In the genomic region with DNA sequence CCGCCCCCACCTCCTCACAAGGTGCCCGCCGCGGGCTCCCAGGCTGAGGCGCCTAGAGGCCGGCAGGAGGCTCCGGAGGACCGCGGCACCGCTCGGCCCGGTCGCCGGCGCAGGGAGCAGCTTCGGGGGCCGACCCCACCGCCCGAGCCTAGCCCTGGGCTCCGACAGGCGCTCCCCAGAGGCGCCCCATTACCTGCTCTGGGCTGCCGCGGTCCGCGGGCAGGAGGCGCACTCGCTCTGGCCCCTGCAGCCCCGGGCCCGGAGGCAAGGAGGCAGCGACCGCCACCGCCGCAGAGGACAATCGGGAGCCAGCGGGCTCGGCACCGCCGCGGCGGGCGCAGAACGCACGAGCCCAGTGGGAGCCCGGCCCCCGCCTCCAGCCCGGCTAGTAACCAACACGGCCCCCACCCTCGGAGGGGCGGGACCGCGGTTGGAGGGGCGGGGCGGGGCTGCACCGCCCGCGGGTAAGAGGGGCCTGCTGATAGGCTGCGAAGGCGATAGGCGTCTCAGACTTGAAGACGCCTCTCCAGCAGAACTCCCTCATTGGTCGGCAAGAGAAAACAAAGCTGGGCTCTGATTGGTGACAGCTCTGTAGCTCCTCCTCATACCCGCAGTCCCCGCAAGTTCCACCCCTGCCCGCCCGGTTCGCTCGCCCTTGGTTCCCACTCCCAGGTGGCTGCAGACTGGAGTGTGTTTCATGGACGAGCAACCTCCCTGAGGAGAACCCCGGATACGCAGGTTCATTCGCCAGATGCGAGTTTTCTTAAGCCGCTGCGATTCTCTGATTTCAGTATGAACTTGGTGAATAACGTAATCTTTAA, we compare ENCODE assay signal across 8 cellular contexts. TPM values are rescaled to one million over a fixed set of nuclear protein-coding genes. Genes with fewer than 3 reads are reported as not detected.
A peak's percentile ranks its signal among the peaks of the same experiment; 100 is the strongest.
DNase-seq lines count a peak whose midpoint lies in the region; ATAC-seq and TF ChIP-seq lines count a peak whose summit lies in the region.

Gene MPP7 (minus strand): TSS at position 397 of the 821 bp plus-strand sequence. CDS start 64,460 bp downstream, outside the sequence.

- ATAC-seq in natural killer cell, result peak; percentile 88 to 98 (median 88)
- ATAC-seq in stimulated activated naive B cell treated with anti-CD40 and anti-IgM and Interleukin-4, amounts not matched to agents 10 μg/mL and 1 μg/mL and 100 μg/mL, for 72 hours (replicated peaks), result peak; percentile 95 to 96

- TF ChIP-seq CTCF in fibroblast of the aortic adventitia (IDR thresholded peaks at IDR 0.05; ENCODE audit: insufficient read depth, low read length) (peak; percentile 25), natural killer cell (IDR thresholded peaks at IDR 0.05) (peak; percentile 57)

- H3K36me3 ChIP-seq in MG63, result no peaks in the 10 kb centered on the region

- intact Hi-C loops in natural killer cell (cut with micrococcal nuclease), result loop anchor here (1.0 kb wide), 4 partner anchors 31 to 799 kb away; partner anchors contain the start of gene RAB18

- peak within 1 kb of the TSS; percentile 96 for H3K4me3 Mint-ChIP-seq in natural killer cell
- peak within 1 kb of the TSS; percentile 92 to 94 for H3K4me3 Mint-ChIP-seq in stimulated activated naive B cell treated with anti-CD40 and anti-IgM and Interleukin-4, amounts not matched to agents 10 μg/mL and 1 μg/mL and 100 μg/mL, for 72 hours

- H3K4me1 Mint-ChIP-seq in natural killer cell, result peaks cover 26 to 31% of the 10 kb centered on the region in 2 donors
- peaks cover 17 to 26% of the 10 kb centered on the region in 2 donors for H3K4me1 Mint-ChIP-seq in stimulated activated naive B cell treated with anti-CD40 and anti-IgM and Interleukin-4, amounts not matched to agents 10 μg/mL and 1 μg/mL and 100 μg/mL, for 72 hours

- H3K9me3 ChIP-seq in MG63, result no peaks in the 10 kb centered on the region

- H3K27me3 ChIP-seq in MG63, result peaks cover 39% of the 10 kb centered on the region

- H3K4me3 ChIP-seq in MG63 (peak within 1 kb of the TSS; percentile 65), fibroblast of the aortic adventitia (ENCODE audit: low read depth, low read length) (peak within 1 kb of the TSS; percentile 79)

- no peaks in the 10 kb centered on the region for H3K9me3 Mint-ChIP-seq in natural killer cell
- H3K9me3 Mint-ChIP-seq in stimulated activated naive B cell treated with anti-CD40 and anti-IgM and Interleukin-4, amounts not matched to agents 10 μg/mL and 1 μg/mL and 100 μg/mL, for 72 hours, result no peaks in the 10 kb centered on the region

- peaks cover 9% of the 10 kb centered on the region in 2 donors for H3K27me3 Mint-ChIP-seq in natural killer cell (ENCODE audit: low read depth in 2 of 2)
- H3K27me3 Mint-ChIP-seq in stimulated activated naive B cell treated with anti-CD40 and anti-IgM and Interleukin-4, amounts not matched to agents 10 μg/mL and 1 μg/mL and 100 μg/mL, for 72 hours, result peaks cover 29 to 36% of the 10 kb centered on the region in 2 donors

- H3K36me3 Mint-ChIP-seq in natural killer cell, result no peaks in the 10 kb centered on the region
- H3K36me3 Mint-ChIP-seq in stimulated activated naive B cell treated with anti-CD40 and anti-IgM and Interleukin-4, amounts not matched to agents 10 μg/mL and 1 μg/mL and 100 μg/mL, for 72 hours, result no peaks in the 10 kb centered on the region

- peak within 1 kb of the TSS; percentile 91 for H3K27ac Mint-ChIP-seq in natural killer cell
- peak within 1 kb of the TSS; percentile 68 for H3K27ac Mint-ChIP-seq in stimulated activated naive B cell treated with anti-CD40 and anti-IgM and Interleukin-4, amounts not matched to agents 10 μg/mL and 1 μg/mL and 100 μg/mL, for 72 hours

- DNase-seq in ELR (ENCODE audit: low read depth) (peak; percentile 98), HCEC 1CT (peak; percentile 97), MG63 (peak; percentile 95), SHP77 (lab: John Stamatoyannopoulos, UW) (peak; percentile 97), fibroblast of the aortic adventitia (ENCODE audit: low read depth) (peak; percentile 97), natural killer cell (peak; percentile 99)
- DNase-seq in activated effector memory CD4-positive, alpha-beta T cell treated with anti-CD3 and anti-CD28 coated beads, Interleukin-2, amount 50 U/mL, for 16 hours, result peak; percentile 99
- peak; percentile 94 for DNase-seq in stimulated activated naive B cell treated with anti-CD40 and anti-IgM and Interleukin-4, amounts not matched to agents 10 μg/mL and 1 μg/mL and 100 μg/mL, for 72 hours

RNA-seq across cellular contexts. Expression of gene MPP7, which starts in this region (rescaled TPM):
- 3.8 and 8.3 TPM in 2 replicates for total RNA-seq in MG63 (2014; rRNA removed; shearing (Covaris generic); ENCODE audit: low replicate concordance)
- total RNA-seq in fibroblast of the aortic adventitia (ENCODE audit: low replicate concordance) (1.4 and 2.7 TPM in 2 replicates), natural killer cell (10 to 100 TPM; 11.5 to 21.0 (median 19.1) TPM)

Comparison
In these comparisons a context has a peak if more than half of its experiments do, and no peak if none do; other contexts are left out.
1. Peak in every context shown above with its lines: DNase-seq, ATAC-seq and H3K4me3 ChIP-seq.